8 cellular contexts compared by ENCODE assay signal in the genomic region with DNA sequence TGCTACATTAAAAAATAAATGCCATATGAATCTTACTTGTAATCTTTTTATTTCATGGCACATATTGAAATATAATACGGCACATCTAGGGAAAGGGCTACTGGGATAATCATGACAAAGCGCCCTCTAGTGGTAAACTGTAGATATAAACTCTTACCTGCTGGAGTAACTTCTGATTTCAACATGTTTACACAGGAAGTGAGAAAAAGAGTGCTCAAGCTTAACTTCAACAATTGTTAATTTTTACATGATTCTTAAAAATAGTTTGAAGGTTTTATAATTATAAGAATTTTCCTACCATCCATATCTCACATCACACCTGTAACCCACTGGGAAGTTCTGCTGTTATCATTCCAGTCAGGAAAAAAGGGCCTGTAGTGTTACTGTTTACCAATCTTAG. TPM values are rescaled to one million over a fixed set of nuclear protein-coding genes. Genes with fewer than 3 reads are reported as not detected.
DNase-seq lines count a peak whose midpoint lies in the region; ATAC-seq and TF ChIP-seq lines count a peak whose summit lies in the region.

No MANE protein-coding gene starts in this region.

- peaks cover 10% of the 10 kb centered on the region for H3K4me1 Mint-ChIP-seq in progenitor cell of endocrine pancreas (ENCODE audit: low read depth)

- no peak overlapping the region for H3K27ac Mint-ChIP-seq in progenitor cell of endocrine pancreas

- H3K9me3 Mint-ChIP-seq in progenitor cell of endocrine pancreas (ENCODE audit: low read depth) = no peaks in the 10 kb centered on the region

- no peaks in the 10 kb centered on the region for H3K27me3 Mint-ChIP-seq in progenitor cell of endocrine pancreas

- DNase-seq in DMS153 (lab: John Stamatoyannopoulos, UW) (peak; percentile 61), NCI-H1930 (lab: John Stamatoyannopoulos, UW) (peak; percentile 45 to 51), SW480 (ENCODE audit: low spot score) (peak; percentile 87), fibroblast of pulmonary artery (ENCODE audit: low read depth) (peak; percentile 81), progenitor cell of endocrine pancreas (ENCODE audit: low spot score, unreplicated experiment) (no peak)

- TF ChIP-seq CTCF in fibroblast of pulmonary artery (IDR thresholded peaks at IDR 0.05; ENCODE audit: low read length, missing control alignments) = peak; percentile 75
- TF ChIP-seq CTCF in progenitor cell of endocrine pancreas (IDR thresholded peaks at IDR 0.05; ENCODE audit: unreplicated experiment) = peak; percentile 91

- no peak overlapping the region for H3K4me3 Mint-ChIP-seq in progenitor cell of endocrine pancreas (ENCODE audit: low read depth)

- H3K4me3 ChIP-seq in fibroblast of pulmonary artery (replicated peaks; ENCODE audit: low read depth, low read length) = no peak overlapping the region

- ATAC-seq in GM21786 (IDR thresholded peaks at IDR 0.05; ENCODE audit: unreplicated experiment) (peak; percentile 20), HG03196 (IDR thresholded peaks at IDR 0.05; ENCODE audit: unreplicated experiment) (no peak), HG03432 (IDR thresholded peaks at IDR 0.05; ENCODE audit: unreplicated experiment) (no peak)

- H3K36me3 Mint-ChIP-seq in progenitor cell of endocrine pancreas (ENCODE audit: insufficient read depth) = no peaks in the 10 kb centered on the region

RNA-seq across cellular contexts. Expression of gene HEPACAM2, which starts 2.0 kb away (rescaled TPM):
- total RNA-seq in progenitor cell of endocrine pancreas = 27.4 and 31.7 TPM in 2 replicates

RNA-seq across cellular contexts. Expression of gene VPS50, which starts 3.9 kb away (rescaled TPM):
- total RNA-seq in progenitor cell of endocrine pancreas = 25.9 and 29.9 TPM in 2 replicates
